2 cellular contexts compared by ENCODE assay signal in the genomic region with DNA sequence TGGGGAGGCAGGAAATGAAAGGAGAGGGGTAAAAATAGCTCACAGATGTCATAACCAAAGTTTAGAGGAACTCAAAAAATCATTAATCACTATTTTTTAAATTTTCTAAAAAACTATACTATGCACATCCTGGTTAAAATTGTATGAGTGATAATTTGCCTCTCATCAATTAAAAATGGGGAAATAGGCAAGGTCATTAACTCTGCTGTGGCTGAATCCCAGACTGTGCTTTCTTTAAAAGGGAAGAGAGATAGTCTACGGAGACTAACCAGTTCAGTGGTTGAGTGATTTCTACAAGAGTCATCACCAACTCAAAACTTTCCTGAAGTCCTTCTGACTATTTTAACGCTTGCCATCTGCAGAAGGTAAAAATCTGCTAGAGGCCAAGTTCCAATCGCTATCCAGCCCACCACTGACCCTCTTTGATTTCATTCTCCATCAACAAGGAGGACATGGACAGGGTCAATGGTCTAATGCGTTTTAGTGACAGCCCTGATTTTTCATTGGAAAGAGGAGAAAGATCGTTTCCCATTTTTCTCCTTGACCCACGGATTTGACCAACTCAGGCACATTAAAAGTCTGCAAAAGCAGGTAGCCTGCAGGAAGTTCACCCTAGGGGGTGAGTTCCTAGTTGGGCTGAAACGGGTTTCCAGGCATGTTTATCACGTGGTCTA.
TF ChIP-seq lines count a peak whose summit lies in the region.

No MANE protein-coding gene starts in this region.

TF ChIP-seq in GM12878, 131 proteins besides CTCF, POLR2A, EP300 and RAD21 (continues in another document):
- peak in 1 of 2 experiments; percentile 55; a peak in 2 of 4 replicates for TF ChIP-seq IKZF2 (IDR thresholded peaks at IDR 0.05)
- peak; percentile 81; the same call in 1 of the 2 replicates for TF ChIP-seq RAD51 (IDR thresholded peaks at IDR 0.05)
- TF ChIP-seq ELK1 (IDR thresholded peaks at IDR 0.05; ENCODE audit: low read depth, low read length), result no peak
- TF ChIP-seq BCL11A (IDR thresholded peaks at IDR 0.05; ENCODE audit: low read depth, low read length), result peak; percentile 37; the same call in 1 of the 2 replicates
- TF ChIP-seq, protein P1, sequence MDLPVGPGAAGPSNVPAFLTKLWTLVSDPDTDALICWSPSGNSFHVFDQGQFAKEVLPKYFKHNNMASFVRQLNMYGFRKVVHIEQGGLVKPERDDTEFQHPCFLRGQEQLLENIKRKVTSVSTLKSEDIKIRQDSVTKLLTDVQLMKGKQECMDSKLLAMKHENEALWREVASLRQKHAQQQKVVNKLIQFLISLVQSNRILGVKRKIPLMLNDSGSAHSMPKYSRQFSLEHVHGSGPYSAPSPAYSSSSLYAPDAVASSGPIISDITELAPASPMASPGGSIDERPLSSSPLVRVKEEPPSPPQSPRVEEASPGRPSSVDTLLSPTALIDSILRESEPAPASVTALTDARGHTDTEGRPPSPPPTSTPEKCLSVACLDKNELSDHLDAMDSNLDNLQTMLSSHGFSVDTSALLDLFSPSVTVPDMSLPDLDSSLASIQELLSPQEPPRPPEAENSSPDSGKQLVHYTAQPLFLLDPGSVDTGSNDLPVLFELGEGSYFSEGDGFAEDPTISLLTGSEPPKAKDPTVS (IDR thresholded peaks at IDR 0.05; ENCODE audit: low read depth, low read length), result no peak
- TF ChIP-seq HDGF (IDR thresholded peaks at IDR 0.05), result no peak
- TF ChIP-seq, protein P2, sequence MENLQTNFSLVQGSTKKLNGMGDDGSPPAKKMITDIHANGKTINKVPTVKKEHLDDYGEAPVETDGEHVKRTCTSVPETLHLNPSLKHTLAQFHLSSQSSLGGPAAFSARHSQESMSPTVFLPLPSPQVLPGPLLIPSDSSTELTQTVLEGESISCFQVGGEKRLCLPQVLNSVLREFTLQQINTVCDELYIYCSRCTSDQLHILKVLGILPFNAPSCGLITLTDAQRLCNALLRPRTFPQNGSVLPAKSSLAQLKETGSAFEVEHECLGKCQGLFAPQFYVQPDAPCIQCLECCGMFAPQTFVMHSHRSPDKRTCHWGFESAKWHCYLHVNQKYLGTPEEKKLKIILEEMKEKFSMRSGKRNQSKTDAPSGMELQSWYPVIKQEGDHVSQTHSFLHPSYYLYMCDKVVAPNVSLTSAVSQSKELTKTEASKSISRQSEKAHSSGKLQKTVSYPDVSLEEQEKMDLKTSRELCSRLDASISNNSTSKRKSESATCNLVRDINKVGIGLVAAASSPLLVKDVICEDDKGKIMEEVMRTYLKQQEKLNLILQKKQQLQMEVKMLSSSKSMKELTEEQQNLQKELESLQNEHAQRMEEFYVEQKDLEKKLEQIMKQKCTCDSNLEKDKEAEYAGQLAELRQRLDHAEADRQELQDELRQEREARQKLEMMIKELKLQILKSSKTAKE (IDR thresholded peaks at IDR 0.05; ENCODE audit: low read depth, poor library complexity, severe bottlenecking), result no peak
- TF ChIP-seq MYC (IDR thresholded peaks at IDR 0.05; ENCODE audit: insufficient read depth, insufficient read length, insufficient replicate concordance, low read length, severe bottlenecking), result no peak
- peak; percentile 41 for TF ChIP-seq NFIC (IDR thresholded peaks at IDR 0.05; ENCODE audit: low read depth, low read length)
- no peak for TF ChIP-seq RFX5 (IDR thresholded peaks at IDR 0.05; ENCODE audit: low read depth, low read length)
- peak; percentile 54; the same call in 1 of the 2 replicates for TF ChIP-seq SPI1 (IDR thresholded peaks at IDR 0.05; ENCODE audit: borderline replicate concordance, insufficient read depth, low read depth, low read length)
- TF ChIP-seq EED (IDR thresholded peaks at IDR 0.05; ENCODE audit: low read depth), result 0 out of 2 replicates have a peak, but pooled peaks have one; percentile 16
- TF ChIP-seq MEF2A (IDR thresholded peaks at IDR 0.05; ENCODE audit: insufficient read depth, low read depth, low read length), result peak; percentile 56; the same call in 1 of the 2 replicates
- TF ChIP-seq NR2F1 (conservative IDR thresholded peaks at IDR 0.05), result no peak
- TF ChIP-seq MEF2B (IDR thresholded peaks at IDR 0.05; ENCODE audit: partially characterized antibody, poor library complexity, severe bottlenecking), result peak; percentile 54
- TF ChIP-seq MTA3 (IDR thresholded peaks at IDR 0.05; ENCODE audit: borderline replicate concordance, low read length), result no peak
- no peak for TF ChIP-seq ZNF274 (IDR thresholded peaks at IDR 0.05; ENCODE audit: insufficient read depth, insufficient read length)
- TF ChIP-seq NBN (IDR thresholded peaks at IDR 0.05), result 0 out of 2 replicates have a peak, but pooled peaks have one; percentile 40
- TF ChIP-seq SMARCA5 (IDR thresholded peaks at IDR 0.05), result no peak
- TF ChIP-seq MTA2 (IDR thresholded peaks at IDR 0.05; ENCODE audit: low read depth), result peak; percentile 86
- TF ChIP-seq RUNX3 (IDR thresholded peaks at IDR 0.05; ENCODE audit: low read length), result peak; percentile 43; the same call in 1 of the 2 replicates
- TF ChIP-seq CBFB (IDR thresholded peaks at IDR 0.05; ENCODE audit: low read depth), result 0 out of 2 replicates have a peak, but pooled peaks have one; percentile 38
- TF ChIP-seq JUNB (IDR thresholded peaks at IDR 0.05), result peak; percentile 64
- no peak for TF ChIP-seq MXI1 (IDR thresholded peaks at IDR 0.05; ENCODE audit: low read depth, low read length)
- 0 out of 2 replicates have a peak, but pooled peaks have one; percentile 18 for TF ChIP-seq ZNF217 (IDR thresholded peaks at IDR 0.05)
- TF ChIP-seq GABPA (IDR thresholded peaks at IDR 0.05; ENCODE audit: low read depth), result 0 out of 2 replicates have a peak, but pooled peaks have one; percentile 9
- TF ChIP-seq, protein P3, sequence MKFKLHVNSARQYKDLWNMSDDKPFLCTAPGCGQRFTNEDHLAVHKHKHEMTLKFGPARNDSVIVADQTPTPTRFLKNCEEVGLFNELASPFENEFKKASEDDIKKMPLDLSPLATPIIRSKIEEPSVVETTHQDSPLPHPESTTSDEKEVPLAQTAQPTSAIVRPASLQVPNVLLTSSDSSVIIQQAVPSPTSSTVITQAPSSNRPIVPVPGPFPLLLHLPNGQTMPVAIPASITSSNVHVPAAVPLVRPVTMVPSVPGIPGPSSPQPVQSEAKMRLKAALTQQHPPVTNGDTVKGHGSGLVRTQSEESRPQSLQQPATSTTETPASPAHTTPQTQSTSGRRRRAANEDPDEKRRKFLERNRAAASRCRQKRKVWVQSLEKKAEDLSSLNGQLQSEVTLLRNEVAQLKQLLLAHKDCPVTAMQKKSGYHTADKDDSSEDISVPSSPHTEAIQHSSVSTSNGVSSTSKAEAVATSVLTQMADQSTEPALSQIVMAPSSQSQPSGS (IDR thresholded peaks at IDR 0.05; ENCODE audit: low read length), result peak; percentile 48; the same call in 1 of the 2 replicates
- TF ChIP-seq SREBF2 (IDR thresholded peaks at IDR 0.05; ENCODE audit: low read length), result no peak

TF ChIP-seq in HepG2, 621 proteins besides CTCF, POLR2A, EP300 and RAD21 (continues in another document):
- TF ChIP-seq SOX5 (CRISPR knock-in tag; IDR thresholded peaks at IDR 0.05; ENCODE audit: borderline replicate concordance) (no peak), KLF9 (CRISPR knock-in tag; IDR thresholded peaks at IDR 0.05; ENCODE audit: low read depth) (0 out of 2 replicates have a peak, but pooled peaks have one; percentile 33), ZNF652 (CRISPR knock-in tag; IDR thresholded peaks at IDR 0.05; ENCODE audit: borderline replicate concordance, low read depth) (0 out of 2 replicates have a peak, but pooled peaks have one; percentile 31), TMF1 (CRISPR knock-in tag; IDR thresholded peaks at IDR 0.05; ENCODE audit: low read depth) (no peak), NFKB2 (CRISPR knock-in tag; IDR thresholded peaks at IDR 0.05; ENCODE audit: borderline replicate concordance) (no peak), ELF1 (CRISPR knock-in tag; IDR thresholded peaks at IDR 0.05) (no peak), ELF4 (CRISPR knock-in tag; IDR thresholded peaks at IDR 0.05; ENCODE audit: borderline replicate concordance) (0 out of 2 replicates have a peak, but pooled peaks have one; percentile 14), CREB1 (IDR thresholded peaks at IDR 0.05) (no peak), CREB1 (CRISPR knock-in tag; IDR thresholded peaks at IDR 0.05) (0 out of 2 replicates have a peak, but pooled peaks have one; percentile 18), SIN3A (IDR thresholded peaks at IDR 0.05; ENCODE audit: borderline replicate concordance, low read depth, low read length) (0 out of 2 replicates have a peak, but pooled peaks have one; percentile 8), RORA (CRISPR knock-in tag; IDR thresholded peaks at IDR 0.05) (no peak), TFE3 (CRISPR knock-in tag; IDR thresholded peaks at IDR 0.05) (0 out of 2 replicates have a peak, but pooled peaks have one; percentile 54), SOX6 (IDR thresholded peaks at IDR 0.05) (no peak), SOX6 (CRISPR knock-in tag; IDR thresholded peaks at IDR 0.05) (no peak), ISX (CRISPR knock-in tag; conservative IDR thresholded peaks at IDR 0.05) (no peak), ZMAT3 (CRISPR knock-in tag; conservative IDR thresholded peaks at IDR 0.05) (no peak), KLF12 (CRISPR knock-in tag; IDR thresholded peaks at IDR 0.05; ENCODE audit: borderline replicate concordance) (0 out of 2 replicates have a peak, but pooled peaks have one; percentile 13), BCL6 (CRISPR knock-in tag; IDR thresholded peaks at IDR 0.05) (0 out of 2 replicates have a peak, but pooled peaks have one; percentile 12), ARID2 (CRISPR knock-in tag; IDR thresholded peaks at IDR 0.05; ENCODE audit: borderline replicate concordance) (peak; percentile 78; the same call in 1 of the 2 replicates), KDM4B (CRISPR knock-in tag; IDR thresholded peaks at IDR 0.05) (no peak), ZEB1 (IDR thresholded peaks at IDR 0.05; ENCODE audit: insufficient replicate concordance, low read depth) (no peak)
- TF ChIP-seq, protein P4, sequence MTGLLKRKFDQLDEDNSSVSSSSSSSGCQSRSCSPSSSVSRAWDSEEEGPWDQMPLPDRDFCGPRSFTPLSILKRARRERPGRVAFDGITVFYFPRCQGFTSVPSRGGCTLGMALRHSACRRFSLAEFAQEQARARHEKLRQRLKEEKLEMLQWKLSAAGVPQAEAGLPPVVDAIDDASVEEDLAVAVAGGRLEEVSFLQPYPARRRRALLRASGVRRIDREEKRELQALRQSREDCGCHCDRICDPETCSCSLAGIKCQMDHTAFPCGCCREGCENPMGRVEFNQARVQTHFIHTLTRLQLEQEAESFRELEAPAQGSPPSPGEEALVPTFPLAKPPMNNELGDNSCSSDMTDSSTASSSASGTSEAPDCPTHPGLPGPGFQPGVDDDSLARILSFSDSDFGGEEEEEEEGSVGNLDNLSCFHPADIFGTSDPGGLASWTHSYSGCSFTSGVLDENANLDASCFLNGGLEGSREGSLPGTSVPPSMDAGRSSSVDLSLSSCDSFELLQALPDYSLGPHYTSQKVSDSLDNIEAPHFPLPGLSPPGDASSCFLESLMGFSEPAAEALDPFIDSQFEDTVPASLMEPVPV (CRISPR knock-in tag; IDR thresholded peaks at IDR 0.05), result 0 out of 2 replicates have a peak, but pooled peaks have one; percentile 14
- TF ChIP-seq, protein P5, sequence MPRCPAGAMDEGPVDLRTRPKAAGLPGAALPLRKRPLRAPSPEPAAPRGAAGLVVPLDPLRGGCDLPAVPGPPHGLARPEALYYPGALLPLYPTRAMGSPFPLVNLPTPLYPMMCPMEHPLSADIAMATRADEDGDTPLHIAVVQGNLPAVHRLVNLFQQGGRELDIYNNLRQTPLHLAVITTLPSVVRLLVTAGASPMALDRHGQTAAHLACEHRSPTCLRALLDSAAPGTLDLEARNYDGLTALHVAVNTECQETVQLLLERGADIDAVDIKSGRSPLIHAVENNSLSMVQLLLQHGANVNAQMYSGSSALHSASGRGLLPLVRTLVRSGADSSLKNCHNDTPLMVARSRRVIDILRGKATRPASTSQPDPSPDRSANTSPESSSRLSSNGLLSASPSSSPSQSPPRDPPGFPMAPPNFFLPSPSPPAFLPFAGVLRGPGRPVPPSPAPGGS (CRISPR knock-in tag; IDR thresholded peaks at IDR 0.05), result no peak
- TF ChIP-seq, protein P6, sequence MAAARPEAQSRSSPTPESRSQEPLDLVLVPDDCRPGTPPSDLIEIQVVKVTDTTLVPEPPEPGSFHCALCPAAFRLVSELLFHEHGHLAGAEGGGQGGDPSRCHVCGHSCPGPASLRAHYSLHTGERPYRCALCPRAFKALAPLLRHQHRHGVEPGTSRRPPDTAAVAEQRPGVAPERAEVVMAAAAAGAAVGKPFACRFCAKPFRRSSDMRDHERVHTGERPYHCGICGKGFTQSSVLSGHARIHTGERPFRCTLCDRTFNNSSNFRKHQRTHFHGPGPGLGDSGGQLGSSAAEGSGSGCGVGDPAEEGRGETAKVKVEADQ (CRISPR knock-in tag; IDR thresholded peaks at IDR 0.05; ENCODE audit: borderline replicate concordance), result 0 out of 2 replicates have a peak, but pooled peaks have one; percentile 1
- TF ChIP-seq, protein P7, sequence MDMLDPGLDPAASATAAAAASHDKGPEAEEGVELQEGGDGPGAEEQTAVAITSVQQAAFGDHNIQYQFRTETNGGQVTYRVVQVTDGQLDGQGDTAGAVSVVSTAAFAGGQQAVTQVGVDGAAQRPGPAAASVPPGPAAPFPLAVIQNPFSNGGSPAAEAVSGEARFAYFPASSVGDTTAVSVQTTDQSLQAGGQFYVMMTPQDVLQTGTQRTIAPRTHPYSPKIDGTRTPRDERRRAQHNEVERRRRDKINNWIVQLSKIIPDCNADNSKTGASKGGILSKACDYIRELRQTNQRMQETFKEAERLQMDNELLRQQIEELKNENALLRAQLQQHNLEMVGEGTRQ (IDR thresholded peaks at IDR 0.05; ENCODE audit: low read depth, low read length), result 0 out of 2 replicates have a peak, but pooled peaks have one; percentile 27
- TF ChIP-seq, protein P7 (CRISPR knock-in tag; IDR thresholded peaks at IDR 0.05; ENCODE audit: borderline replicate concordance), result no peak; the same call in 1 of the 2 replicates
